10 cellular contexts compared by ENCODE assay signal in genomic region chr16:69848635-69849545, GRCh38.
DNase-seq lines count a peak whose midpoint lies in the region; ATAC-seq, FAIRE-seq and TF ChIP-seq lines count a peak whose summit lies in the region.
"Had no signal": no experiment of that assay in that cellular context is flagged by ENCODE, and none has a peak within 500 bp of the region (broad histone marks: within the 10 kb centered on the region; RNA-seq: fewer than 3 reads in every experiment).

No MANE protein-coding gene starts in this region.

- H3K36me3 ChIP-seq in astrocyte (ENCODE audit: insufficient read depth, low read length) (no peaks in the 10 kb centered on the region), psoas muscle (ENCODE audit: insufficient read depth in 1 of 2, low read depth in 1 of 2) (no peaks in the 10 kb centered on the region)

- H3K4me3 Mint-ChIP-seq in astrocyte (ENCODE audit: unreplicated experiment) = peak overlapping the region; percentile 31
- H3K4me3 Mint-ChIP-seq: naive thymus-derived CD8-positive, alpha-beta T cell had no signal

- no peak overlapping the region for H2AFZ ChIP-seq in astrocyte (ENCODE audit: low read depth, low read length)

- H3K79me2 ChIP-seq in astrocyte (ENCODE audit: insufficient read depth, low read length) = no peaks in the 10 kb centered on the region

- peaks cover 13% of the 10 kb centered on the region for H3K4me1 ChIP-seq in astrocyte (ENCODE audit: insufficient read depth, low read length)
- peaks cover 19% of the 10 kb centered on the region for H3K4me1 ChIP-seq in psoas muscle

- H3K9ac ChIP-seq in astrocyte (ENCODE audit: low read length) = peak overlapping the region; percentile 47

- intact Hi-C loops in cardiac septum (cut with DNase I) = no loop called here
- intact Hi-C loops in psoas muscle (cut with DNase I) = no loop called here

- DNase-seq in C1 segment of cervical spinal cord (lab: John Stamatoyannopoulos, UW) (peak in 12 of 14 donors; percentile 8 to 78 (median 43)), astrocyte (ENCODE audit: low read depth) (peak; percentile 92), cardiac septum (ENCODE audit: low spot score) (peak; percentile 92), psoas muscle (peak; percentile 82 to 92), NCI-H1930 (lab: John Stamatoyannopoulos, UW) (no peak), germinal center (ENCODE audit: low spot score) (no peak)
- DNase-seq: DND-41; naive thymus-derived CD8-positive, alpha-beta T cell had no signal

- peaks cover 17% of the 10 kb centered on the region for H3K36me3 Mint-ChIP-seq in astrocyte (ENCODE audit: low read depth, unreplicated experiment)

- peak; percentile 90 for FAIRE-seq in astrocyte (lab: Jason Lieb, UNC)

- H3K4me2 ChIP-seq in astrocyte (ENCODE audit: low read length) = peak overlapping the region; percentile 68

- H3K4me3 ChIP-seq in astrocyte (ENCODE audit: insufficient read depth, low read depth, low read length) (peak overlapping the region; percentile 6), psoas muscle (peak overlapping the region; percentile 29)

- H3K9me3 Mint-ChIP-seq in astrocyte (ENCODE audit: unreplicated experiment) = peaks cover 7% of the 10 kb centered on the region
- H3K9me3 Mint-ChIP-seq: naive thymus-derived CD8-positive, alpha-beta T cell had no signal

- peak overlapping the region; percentile 41 for H3K27ac ChIP-seq in astrocyte (ENCODE audit: low read depth, low read length)
- H3K27ac ChIP-seq in psoas muscle = peak overlapping the region; percentile 77

- peak; percentile 98 to 99 (median 99) for ATAC-seq in psoas muscle
- ATAC-seq in HG03175 (IDR thresholded peaks at IDR 0.05; ENCODE audit: unreplicated experiment) = no peak
- no peak for ATAC-seq in GM21576 (IDR thresholded peaks at IDR 0.05; ENCODE audit: unreplicated experiment)
- ATAC-seq: naive thymus-derived CD8-positive, alpha-beta T cell had no signal

- WGBS in psoas muscle, 3 donors = 7 to 9% (median 7%) methylated on average over 8 of the region's 8 CpGs

- TF ChIP-seq CTCF in astrocyte (IDR thresholded peaks at IDR 0.05; ENCODE audit: insufficient read depth, low read depth, low read length) = peak; percentile 22
- no peak for TF ChIP-seq CTCF in psoas muscle (IDR thresholded peaks at IDR 0.05)

- H3K27ac Mint-ChIP-seq in astrocyte (ENCODE audit: unreplicated experiment) = peak overlapping the region; percentile 55
- H3K27ac Mint-ChIP-seq: naive thymus-derived CD8-positive, alpha-beta T cell had no signal

- H3K27me3 ChIP-seq in astrocyte (ENCODE audit: insufficient read depth, low read length) (no peaks in the 10 kb centered on the region), psoas muscle (ENCODE audit: insufficient read depth in 3 of 3, low read length in 2 of 3) (no peaks in the 10 kb centered on the region)

- no peaks in the 10 kb centered on the region for H3K27me3 Mint-ChIP-seq in astrocyte (ENCODE audit: low read depth, unreplicated experiment)
- H3K27me3 Mint-ChIP-seq: naive thymus-derived CD8-positive, alpha-beta T cell had no signal

- H3K4me1 Mint-ChIP-seq in astrocyte (ENCODE audit: low read depth, unreplicated experiment) = peaks cover 20% of the 10 kb centered on the region

- no peaks in the 10 kb centered on the region for H4K20me1 ChIP-seq in astrocyte (ENCODE audit: insufficient read depth, low read length)

- H3K9me3 ChIP-seq in astrocyte (ENCODE audit: insufficient read depth, low read depth, low read length) (no peaks in the 10 kb centered on the region), psoas muscle (no peaks in the 10 kb centered on the region)

Comparison
In these comparisons a context has a peak if more than half of its experiments do, and no peak if none do; other contexts are left out.
1. DNase-seq: peak in C1 segment of cervical spinal cord (12 of 14), astrocyte (single experiment), cardiac septum (single experiment) and psoas muscle (2 of 2); none in NCI-H1930 (0 of 2) and germinal center (single experiment).
2. ATAC-seq: peak in psoas muscle (4 of 4); none in HG03175 (single experiment) and GM21576 (single experiment).